8 cellular contexts compared by ENCODE assay signal in the genomic region with DNA sequence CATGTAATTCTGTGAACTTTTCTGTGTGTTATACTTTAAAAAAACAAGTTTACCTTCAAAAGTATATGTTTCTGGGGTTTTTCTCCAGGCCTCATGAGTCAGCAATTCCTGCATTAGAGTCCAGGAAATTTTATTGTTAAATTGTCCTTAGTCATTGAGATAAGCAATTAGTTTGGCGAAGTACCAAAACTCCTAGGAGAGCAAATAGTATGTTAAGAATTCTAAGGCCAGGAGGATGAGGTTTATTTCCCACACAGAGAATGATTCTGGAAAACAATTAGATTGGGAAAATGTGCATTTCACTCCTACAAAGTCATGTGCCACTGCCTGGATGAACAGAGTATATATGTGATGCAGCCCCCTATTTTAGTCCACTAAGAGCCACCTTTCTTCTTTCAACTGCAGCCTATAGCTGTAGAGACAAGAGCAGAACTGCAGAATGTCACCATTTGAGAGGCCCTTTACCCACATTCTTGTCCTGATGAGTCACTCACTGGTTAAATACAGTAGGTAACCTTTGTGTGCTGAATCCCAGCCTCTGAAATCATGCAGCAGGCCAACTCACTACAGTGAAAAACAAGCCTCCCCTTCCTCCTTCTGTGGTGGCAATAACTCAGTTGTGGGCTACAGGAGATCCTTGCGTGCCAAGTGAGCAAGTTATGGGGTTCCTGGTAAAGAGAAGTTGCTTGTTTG.
A peak's percentile ranks its signal among the peaks of the same experiment; 100 is the strongest.
DNase-seq lines count a peak whose midpoint lies in the region; ATAC-seq and TF ChIP-seq lines count a peak whose summit lies in the region.

No MANE protein-coding gene starts in this region.

- no peak overlapping the region for H3K4me3 Mint-ChIP-seq in immature natural killer cell

- no peaks in the 10 kb centered on the region for H3K4me1 Mint-ChIP-seq in immature natural killer cell

- peak; percentile 97 for DNase-seq in AG09309 (ENCODE audit: low read depth)
- peak; percentile 27 for DNase-seq in HuH-7.5 (ENCODE audit: low spot score)
- peak; percentile 98 for DNase-seq in amniotic epithelial cell (ENCODE audit: low read depth)
- DNase-seq in left kidney (ENCODE audit: low read depth, low spot score): peak; percentile 32
- DNase-seq in NCI-H1694 (lab: John Stamatoyannopoulos, UW): no peak
- DNase-seq in immature natural killer cell: no peak
- no peak for DNase-seq in NCI-H146 treated with DMSO at 0.1 percent for 48 hours (lab: John Stamatoyannopoulos, UW; ENCODE audit: unreplicated experiment)

- H3K27ac Mint-ChIP-seq in immature natural killer cell: no peak overlapping the region

- ATAC-seq in HG03039 (IDR thresholded peaks at IDR 0.05; ENCODE audit: unreplicated experiment): no peak

- no peaks in the 10 kb centered on the region for H3K36me3 Mint-ChIP-seq in immature natural killer cell

- H3K4me3 ChIP-seq in AG09309 (ENCODE audit: control insufficient read depth, low read depth, low read length): no peak overlapping the region

- H3K27me3 Mint-ChIP-seq in immature natural killer cell (ENCODE audit: low read depth in 3 of 3): peaks cover 3 to 4% (median 4%) of the 10 kb centered on the region in 3 donors

- H3K9me3 Mint-ChIP-seq in immature natural killer cell: no peaks in the 10 kb centered on the region

- TF ChIP-seq CTCF in AG09309 (IDR thresholded peaks at IDR 0.05; ENCODE audit: control insufficient read depth, insufficient read depth, low read depth, low read length, missing control alignments): no peak

Comparison
In these comparisons a context has a peak if more than half of its experiments do, and no peak if none do; other contexts are left out.
1. DNase-seq: peak in AG09309 (single experiment), HuH-7.5 (single experiment), amniotic epithelial cell (single experiment) and left kidney (single experiment); none in NCI-H1694 (single experiment), immature natural killer cell (0 of 3) and NCI-H146 treated with DMSO at 0.1 percent for 48 hours (single experiment).